1 cellular context compared by ENCODE assay signal in the genomic region with DNA sequence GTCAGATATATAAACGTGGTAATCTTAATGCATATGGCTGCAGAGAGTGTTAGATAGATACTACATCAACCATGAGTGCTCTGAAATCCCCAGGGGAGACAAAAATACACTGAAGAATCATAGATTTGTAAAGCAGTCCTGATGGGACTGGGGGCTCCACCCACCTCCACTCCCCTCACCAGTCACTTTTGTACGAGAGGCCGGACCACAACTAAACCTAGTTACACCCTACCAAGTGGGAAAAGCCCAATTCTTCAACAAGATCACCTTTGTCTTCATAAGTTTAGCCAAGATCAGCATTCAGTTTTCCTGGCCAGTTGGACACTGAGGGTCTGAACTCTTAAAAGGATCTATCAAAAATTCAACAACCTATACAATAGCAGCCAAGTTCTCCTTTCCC.
TF ChIP-seq lines count a peak whose summit lies in the region.

No MANE protein-coding gene starts in this region.

TF ChIP-seq in IMR-90, 13 proteins besides CTCF, POLR2A, EP300 and RAD21 (continued from another document):
- TF ChIP-seq, protein P1, sequence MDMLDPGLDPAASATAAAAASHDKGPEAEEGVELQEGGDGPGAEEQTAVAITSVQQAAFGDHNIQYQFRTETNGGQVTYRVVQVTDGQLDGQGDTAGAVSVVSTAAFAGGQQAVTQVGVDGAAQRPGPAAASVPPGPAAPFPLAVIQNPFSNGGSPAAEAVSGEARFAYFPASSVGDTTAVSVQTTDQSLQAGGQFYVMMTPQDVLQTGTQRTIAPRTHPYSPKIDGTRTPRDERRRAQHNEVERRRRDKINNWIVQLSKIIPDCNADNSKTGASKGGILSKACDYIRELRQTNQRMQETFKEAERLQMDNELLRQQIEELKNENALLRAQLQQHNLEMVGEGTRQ (IDR thresholded peaks at IDR 0.05; ENCODE audit: low read depth, low read length), result no peak
- TF ChIP-seq BHLHE40 (IDR thresholded peaks at IDR 0.05; ENCODE audit: low read depth, low read length), result no peak
- TF ChIP-seq, protein P2, sequence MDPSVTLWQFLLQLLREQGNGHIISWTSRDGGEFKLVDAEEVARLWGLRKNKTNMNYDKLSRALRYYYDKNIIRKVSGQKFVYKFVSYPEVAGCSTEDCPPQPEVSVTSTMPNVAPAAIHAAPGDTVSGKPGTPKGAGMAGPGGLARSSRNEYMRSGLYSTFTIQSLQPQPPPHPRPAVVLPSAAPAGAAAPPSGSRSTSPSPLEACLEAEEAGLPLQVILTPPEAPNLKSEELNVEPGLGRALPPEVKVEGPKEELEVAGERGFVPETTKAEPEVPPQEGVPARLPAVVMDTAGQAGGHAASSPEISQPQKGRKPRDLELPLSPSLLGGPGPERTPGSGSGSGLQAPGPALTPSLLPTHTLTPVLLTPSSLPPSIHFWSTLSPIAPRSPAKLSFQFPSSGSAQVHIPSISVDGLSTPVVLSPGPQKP (IDR thresholded peaks at IDR 0.05; ENCODE audit: borderline replicate concordance, low read depth, low read length), result no peak
- TF ChIP-seq MAZ (IDR thresholded peaks at IDR 0.05; ENCODE audit: borderline replicate concordance, low read depth, low read length), result no peak
- no peak for TF ChIP-seq NFE2L2 (IDR thresholded peaks at IDR 0.05; ENCODE audit: low read depth, low read length)
- no peak for TF ChIP-seq RFX5 (IDR thresholded peaks at IDR 0.05; ENCODE audit: low read depth, low read length)
- no peak for TF ChIP-seq CHD1 (IDR thresholded peaks at IDR 0.05; ENCODE audit: low read depth, low read length)
- no peak for TF ChIP-seq MAFK (IDR thresholded peaks at IDR 0.05; ENCODE audit: low read depth, low read length)
- no peak for TF ChIP-seq MXI1 (IDR thresholded peaks at IDR 0.05; ENCODE audit: borderline replicate concordance, low read depth, low read length)
- no peak for TF ChIP-seq FOS (IDR thresholded peaks at IDR 0.05; ENCODE audit: low read depth, low read length)
- TF ChIP-seq RCOR1 (IDR thresholded peaks at IDR 0.05; ENCODE audit: insufficient replicate concordance, low read length), result no peak
TF ChIP-seq in IMR-90: peak in this region for 0.
